In genomic region chr14:74258705-74259035, GRCh38 we compare ENCODE assay signal across 14 cellular contexts. TPM values are rescaled to one million over a fixed set of nuclear protein-coding genes. Genes with fewer than 3 reads are reported as not detected.
A peak's percentile ranks its signal among the peaks of the same experiment; 100 is the strongest.
DNase-seq lines count a peak whose midpoint lies in the region; ATAC-seq and TF ChIP-seq lines count a peak whose summit lies in the region.
"Had no signal": no experiment of that assay in that cellular context is flagged by ENCODE, and none has a peak within 500 bp of the region (broad histone marks: within the 10 kb centered on the region; RNA-seq: fewer than 3 reads in every experiment).

No MANE protein-coding gene starts in this region.

- no peaks in the 10 kb centered on the region for H3K36me3 ChIP-seq in spleen
- H3K36me3 ChIP-seq: thoracic aorta had no signal

- intact Hi-C loops in activated CD4-positive, alpha-beta T cell treated with anti-CD3 and anti-CD28 coated beads, Interleukin-2, amount 10 ng/mL, durations not matched to agents 24 days and 14 days (cut with micrococcal nuclease) = no loop called here
- intact Hi-C loops in spleen (cut with DNase I; ENCODE audit: low total_unique reads) = no loop called here

- CTCF ChIA-PET in T-cell (lab: Charles Lee) = interaction anchor here in 1 of 2 donors (0.6 to 1.3 kb wide), 2 partner anchors 146 to 177 kb away, joined by 4 read pairs; no protein-coding TSS in a partner anchor

- peaks cover 2% of the 10 kb centered on the region for H3K9me3 ChIP-seq in iPS-18c (ENCODE audit: control insufficient read depth, insufficient read depth, low read length)
- no peaks in the 10 kb centered on the region for H3K9me3 ChIP-seq in spleen
- H3K9me3 ChIP-seq: thoracic aorta had no signal

- POLR2A ChIA-PET in T-cell (lab: Charles Lee) = no interaction called here

- no peak for TF ChIP-seq POLR2A in spleen (IDR thresholded peaks at IDR 0.05)

- 67 to 83% (median 76%) methylated on average over 3 of the region's 3 CpGs for WGBS in spleen, 5 donors

- H3K9me3 Mint-ChIP-seq in activated CD4-positive, alpha-beta T cell treated with anti-CD3 and anti-CD28 coated beads, Interleukin-2, amount 10 ng/mL, durations not matched to agents 24 days and 14 days = no peaks in the 10 kb centered on the region
- H3K9me3 Mint-ChIP-seq in T-cell = no peaks in the 10 kb centered on the region

- no peak overlapping the region for H3K27ac ChIP-seq in spleen
- H3K27ac ChIP-seq: thoracic aorta had no signal

- H3K4me1 ChIP-seq in spleen = peaks cover 5 to 23% (median 17%) of the 10 kb centered on the region in 6 donors

- H3K27ac Mint-ChIP-seq in activated CD4-positive, alpha-beta T cell treated with anti-CD3 and anti-CD28 coated beads, Interleukin-2, amount 10 ng/mL, durations not matched to agents 24 days and 14 days = no peak overlapping the region
- H3K27ac Mint-ChIP-seq in T-cell = no peak overlapping the region

- H3K4me3 Mint-ChIP-seq in activated CD4-positive, alpha-beta T cell treated with anti-CD3 and anti-CD28 coated beads, Interleukin-2, amount 10 ng/mL, durations not matched to agents 24 days and 14 days = peak overlapping the region; percentile 11
- H3K4me3 Mint-ChIP-seq in T-cell = peak overlapping the region; percentile 31 to 79 (median 41)

- no peak for ATAC-seq in T-cell (replicated peaks in 1 of 4)

- H3K27me3 Mint-ChIP-seq in activated CD4-positive, alpha-beta T cell treated with anti-CD3 and anti-CD28 coated beads, Interleukin-2, amount 10 ng/mL, durations not matched to agents 24 days and 14 days = peaks cover 29% of the 10 kb centered on the region
- peaks cover 0 to 5% of the 10 kb centered on the region in 2 donors for H3K27me3 Mint-ChIP-seq in T-cell

- peak overlapping the region; percentile 56; the same call in 1 of the 2 replicates for H3K4me3 ChIP-seq in iPS-18c (ENCODE audit: insufficient read depth, low read depth, low read length)
- peak overlapping the region in 5 of 8 donors; percentile 47 to 71 (median 64) for H3K4me3 ChIP-seq in spleen

- no peaks in the 10 kb centered on the region for H3K36me3 Mint-ChIP-seq in activated CD4-positive, alpha-beta T cell treated with anti-CD3 and anti-CD28 coated beads, Interleukin-2, amount 10 ng/mL, durations not matched to agents 24 days and 14 days (ENCODE audit: low read depth)
- no peaks in the 10 kb centered on the region for H3K36me3 Mint-ChIP-seq in T-cell

- TF ChIP-seq CTCF in spleen (IDR thresholded peaks at IDR 0.05 in 8 of 11, conservative IDR thresholded peaks at IDR 0.05 in 3 of 11) = no peak

- peaks cover 0 to 45% (median 15%) of the 10 kb centered on the region in 7 donors for H3K27me3 ChIP-seq in spleen (replicated peaks in 1 of 7)

- DNase-seq in activated CD4-positive, alpha-beta T cell treated with anti-CD3 and anti-CD28 coated beads, Interleukin-2, amount 10 ng/mL, durations not matched to agents 24 days and 14 days = no peak
- DNase-seq in activated CD4-positive, alpha-beta T cell treated with anti-CD3 and anti-CD28 coated beads for 4 hours = no peak
- no peak for DNase-seq in T-cell
- DNase-seq in spleen = no peak
- no peak for DNase-seq in activated gamma-delta T cell (lab: John Stamatoyannopoulos, UW)
- no peak for DNase-seq in activated naive CD4-positive, alpha-beta T cell treated with Interleukin-2 at 50 U/mL for 16 hours
- no peak for DNase-seq in NCI-H524 (lab: John Stamatoyannopoulos, UW)
- DNase-seq: activated CD4-positive, alpha-beta T cell treated with anti-CD3 and anti-CD28 coated beads for 1 hour; central memory CD4-positive, alpha-beta T cell; kidney; NCI-H146 had no signal

- peaks cover 4% of the 10 kb centered on the region for H3K4me1 Mint-ChIP-seq in activated CD4-positive, alpha-beta T cell treated with anti-CD3 and anti-CD28 coated beads, Interleukin-2, amount 10 ng/mL, durations not matched to agents 24 days and 14 days
- peaks cover 0 to 6% (median 4%) of the 10 kb centered on the region in 3 donors for H3K4me1 Mint-ChIP-seq in T-cell

RNA-seq across cellular contexts. Expression of gene VSX2, which starts 19.4 kb away (rescaled TPM):
- not detected in 2 replicates for total RNA-seq in activated CD4-positive, alpha-beta T cell treated with anti-CD3 and anti-CD28 coated beads, Interleukin-2, amount 10 ng/mL, durations not matched to agents 24 days and 14 days
- total RNA-seq in T-cell (not detected), spleen (not detected)
- not detected for polyA plus RNA-seq in spleen
- total RNA-seq: kidney, SK-MEL-5, thoracic aorta had no signal

RNA-seq across cellular contexts. Expression of gene ABCD4, which starts 44.1 kb away (rescaled TPM):
- total RNA-seq in activated CD4-positive, alpha-beta T cell treated with anti-CD3 and anti-CD28 coated beads, Interleukin-2, amount 10 ng/mL, durations not matched to agents 24 days and 14 days = 42.4 and 42.9 TPM in 2 replicates
- total RNA-seq in T-cell = 100 to 1,000 TPM in 1 of 5 donors, 10 to 100 TPM in 4; 70.3 to 103 (median 91.8) TPM
- 10 to 100 TPM; 66.9 to 99.4 (median 76.3) TPM for total RNA-seq in spleen
- 10 to 100 TPM; 37.2 to 62.5 (median 61.8) TPM for polyA plus RNA-seq in spleen
